In genomic region chr3:9855594-9855993, GRCh38 we compare ENCODE assay signal across 1 cellular context.
A peak's percentile ranks its signal among the peaks of the same experiment; 100 is the strongest.
TF ChIP-seq lines count a peak whose summit lies in the region.

No MANE protein-coding gene starts in this region.

TF ChIP-seq in K562, 482 proteins besides CTCF, POLR2A, EP300 and RAD21:
- TF ChIP-seq, protein P1, sequence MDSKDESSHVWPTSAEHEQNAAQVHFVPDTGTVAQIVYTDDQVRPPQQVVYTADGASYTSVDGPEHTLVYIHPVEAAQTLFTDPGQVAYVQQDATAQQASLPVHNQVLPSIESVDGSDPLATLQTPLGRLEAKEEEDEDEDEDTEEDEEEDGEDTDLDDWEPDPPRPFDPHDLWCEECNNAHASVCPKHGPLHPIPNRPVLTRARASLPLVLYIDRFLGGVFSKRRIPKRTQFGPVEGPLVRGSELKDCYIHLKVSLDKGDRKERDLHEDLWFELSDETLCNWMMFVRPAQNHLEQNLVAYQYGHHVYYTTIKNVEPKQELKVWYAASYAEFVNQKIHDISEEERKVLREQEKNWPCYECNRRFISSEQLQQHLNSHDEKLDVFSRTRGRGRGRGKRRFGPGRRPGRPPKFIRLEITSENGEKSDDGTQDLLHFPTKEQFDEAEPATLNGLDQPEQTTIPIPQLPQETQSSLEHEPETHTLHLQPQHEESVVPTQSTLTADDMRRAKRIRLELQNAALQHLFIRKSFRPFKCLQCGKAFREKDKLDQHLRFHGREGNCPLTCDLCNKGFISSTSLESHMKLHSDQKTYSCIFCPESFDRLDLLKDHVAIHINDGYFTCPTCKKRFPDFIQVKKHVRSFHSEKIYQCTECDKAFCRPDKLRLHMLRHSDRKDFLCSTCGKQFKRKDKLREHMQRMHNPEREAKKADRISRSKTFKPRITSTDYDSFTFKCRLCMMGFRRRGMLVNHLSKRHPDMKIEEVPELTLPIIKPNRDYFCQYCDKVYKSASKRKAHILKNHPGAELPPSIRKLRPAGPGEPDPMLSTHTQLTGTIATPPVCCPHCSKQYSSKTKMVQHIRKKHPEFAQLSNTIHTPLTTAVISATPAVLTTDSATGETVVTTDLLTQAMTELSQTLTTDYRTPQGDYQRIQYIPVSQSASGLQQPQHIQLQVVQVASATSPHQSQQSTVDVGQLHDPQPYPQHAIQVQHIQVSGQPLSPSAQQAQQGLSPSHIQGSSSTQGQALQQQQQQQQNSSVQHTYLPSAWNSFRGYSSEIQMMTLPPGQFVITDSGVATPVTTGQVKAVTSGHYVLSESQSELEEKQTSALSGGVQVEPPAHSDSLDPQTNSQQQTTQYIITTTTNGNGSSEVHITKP (IDR thresholded peaks at IDR 0.05; ENCODE audit: partially characterized antibody), result peak; percentile 27
- TF ChIP-seq RBFOX2 (IDR thresholded peaks at IDR 0.05; ENCODE audit: low read depth, low read length), result no peak
- no peak for TF ChIP-seq LARP7 (IDR thresholded peaks at IDR 0.05)
- TF ChIP-seq SFPQ (IDR thresholded peaks at IDR 0.05; ENCODE audit: low read depth, low read length), result no peak
- TF ChIP-seq, protein P2, sequence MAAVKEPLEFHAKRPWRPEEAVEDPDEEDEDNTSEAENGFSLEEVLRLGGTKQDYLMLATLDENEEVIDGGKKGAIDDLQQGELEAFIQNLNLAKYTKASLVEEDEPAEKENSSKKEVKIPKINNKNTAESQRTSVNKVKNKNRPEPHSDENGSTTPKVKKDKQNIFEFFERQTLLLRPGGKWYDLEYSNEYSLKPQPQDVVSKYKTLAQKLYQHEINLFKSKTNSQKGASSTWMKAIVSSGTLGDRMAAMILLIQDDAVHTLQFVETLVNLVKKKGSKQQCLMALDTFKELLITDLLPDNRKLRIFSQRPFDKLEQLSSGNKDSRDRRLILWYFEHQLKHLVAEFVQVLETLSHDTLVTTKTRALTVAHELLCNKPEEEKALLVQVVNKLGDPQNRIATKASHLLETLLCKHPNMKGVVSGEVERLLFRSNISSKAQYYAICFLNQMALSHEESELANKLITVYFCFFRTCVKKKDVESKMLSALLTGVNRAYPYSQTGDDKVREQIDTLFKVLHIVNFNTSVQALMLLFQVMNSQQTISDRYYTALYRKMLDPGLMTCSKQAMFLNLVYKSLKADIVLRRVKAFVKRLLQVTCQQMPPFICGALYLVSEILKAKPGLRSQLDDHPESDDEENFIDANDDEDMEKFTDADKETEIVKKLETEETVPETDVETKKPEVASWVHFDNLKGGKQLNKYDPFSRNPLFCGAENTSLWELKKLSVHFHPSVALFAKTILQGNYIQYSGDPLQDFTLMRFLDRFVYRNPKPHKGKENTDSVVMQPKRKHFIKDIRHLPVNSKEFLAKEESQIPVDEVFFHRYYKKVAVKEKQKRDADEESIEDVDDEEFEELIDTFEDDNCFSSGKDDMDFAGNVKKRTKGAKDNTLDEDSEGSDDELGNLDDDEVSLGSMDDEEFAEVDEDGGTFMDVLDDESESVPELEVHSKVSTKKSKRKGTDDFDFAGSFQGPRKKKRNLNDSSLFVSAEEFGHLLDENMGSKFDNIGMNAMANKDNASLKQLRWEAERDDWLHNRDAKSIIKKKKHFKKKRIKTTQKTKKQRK (IDR thresholded peaks at IDR 0.05; ENCODE audit: borderline replicate concordance, low read depth, low read length), result no peak
- no peak for TF ChIP-seq CBX5 (IDR thresholded peaks at IDR 0.05; ENCODE audit: borderline replicate concordance, low read depth)
- no peak for TF ChIP-seq RBM34 (IDR thresholded peaks at IDR 0.05; ENCODE audit: borderline replicate concordance, insufficient read depth, low read length)
